In genomic region chr1:70221241-70222077, GRCh38 we compare ENCODE assay signal across 1 cellular context.
TF ChIP-seq lines count a peak whose summit lies in the region.

Gene SRSF11, plus strand, starts transcription at chr1:70221380. Its CDS starts 257 bp downstream, at chr1:70221637.

TF ChIP-seq in GM12878, 131 proteins besides CTCF, POLR2A, EP300 and RAD21 (continued from another document and continues in another):
- peak; percentile 80 for TF ChIP-seq NKRF (conservative IDR thresholded peaks at IDR 0.05)
- no peak for TF ChIP-seq ZNF592 (IDR thresholded peaks at IDR 0.05)
- no peak for TF ChIP-seq MYC (IDR thresholded peaks at IDR 0.05; ENCODE audit: insufficient read depth, insufficient read length, insufficient replicate concordance, low read length, severe bottlenecking)
- peak; percentile 38; the same call in 1 of the 2 replicates for TF ChIP-seq RBBP5 (conservative IDR thresholded peaks at IDR 0.05)
- 0 out of 2 replicates have a peak, but pooled peaks have one; percentile 32 for TF ChIP-seq REST (IDR thresholded peaks at IDR 0.05; ENCODE audit: low read depth, low read length)
- TF ChIP-seq ZBED1 (IDR thresholded peaks at IDR 0.05; ENCODE audit: borderline replicate concordance), result 0 out of 2 replicates have a peak, but pooled peaks have one; percentile 16
- TF ChIP-seq TCF12 (IDR thresholded peaks at IDR 0.05; ENCODE audit: low read depth, low read length), result no peak
- TF ChIP-seq CHD1 (IDR thresholded peaks at IDR 0.05; ENCODE audit: low read depth, low read length), result 0 out of 2 replicates have a peak, but pooled peaks have one; percentile 63
- TF ChIP-seq ZZZ3 (IDR thresholded peaks at IDR 0.05; ENCODE audit: control insufficient read depth, insufficient read length, low read depth), result no peak
- no peak for TF ChIP-seq HDAC2 (IDR thresholded peaks at IDR 0.05)
- no peak for TF ChIP-seq STAT1 (conservative IDR thresholded peaks at IDR 0.05)
- no peak for TF ChIP-seq YBX1 (IDR thresholded peaks at IDR 0.05)
- peak; percentile 33 for TF ChIP-seq SIX5 (IDR thresholded peaks at IDR 0.05; ENCODE audit: low read depth, low read length, severe bottlenecking)
- peak; percentile 34; the same call in 1 of the 2 replicates for TF ChIP-seq ATF3 (IDR thresholded peaks at IDR 0.05; ENCODE audit: borderline replicate concordance, extremely low read depth, low read depth, low read length)
- no peak for TF ChIP-seq SP1 (IDR thresholded peaks at IDR 0.05; ENCODE audit: low read depth, low read length)
- no peak for TF ChIP-seq RFX5 (IDR thresholded peaks at IDR 0.05; ENCODE audit: low read depth, low read length)
- peak; percentile 55 for TF ChIP-seq PML (IDR thresholded peaks at IDR 0.05; ENCODE audit: low read length)
- TF ChIP-seq CHD4 (IDR thresholded peaks at IDR 0.05), result no peak
- no peak for TF ChIP-seq E2F4 (IDR thresholded peaks at IDR 0.05; ENCODE audit: low read depth, low read length)
- 0 out of 2 replicates have a peak, but pooled peaks have one; percentile 48 for TF ChIP-seq WRNIP1 (IDR thresholded peaks at IDR 0.05; ENCODE audit: borderline replicate concordance, low read depth, low read length)
- no peak for TF ChIP-seq GABPA (IDR thresholded peaks at IDR 0.05; ENCODE audit: low read depth)
- no peak for TF ChIP-seq IRF4 (IDR thresholded peaks at IDR 0.05; ENCODE audit: low read depth, low read length)
- TF ChIP-seq CBFB (IDR thresholded peaks at IDR 0.05; ENCODE audit: low read depth), result peak; percentile 58
- no peak for TF ChIP-seq HSF1 (IDR thresholded peaks at IDR 0.05; ENCODE audit: low read depth, low read length)
- TF ChIP-seq JUND (IDR thresholded peaks at IDR 0.05; ENCODE audit: low read depth, low read length), result no peak
- no peak for TF ChIP-seq JUNB (IDR thresholded peaks at IDR 0.05)
- no peak for TF ChIP-seq KLF5 (IDR thresholded peaks at IDR 0.05; ENCODE audit: partially characterized antibody)
- no peak for TF ChIP-seq BRCA1 (IDR thresholded peaks at IDR 0.05; ENCODE audit: low read depth, low read length)
- peak; percentile 89 for TF ChIP-seq NRF1 (conservative IDR thresholded peaks at IDR 0.05; ENCODE audit: low read depth, low read length)
- TF ChIP-seq ZNF384 (IDR thresholded peaks at IDR 0.05; ENCODE audit: borderline replicate concordance, low read depth, low read length), result no peak
- no peak for TF ChIP-seq SPI1 (IDR thresholded peaks at IDR 0.05; ENCODE audit: borderline replicate concordance, insufficient read depth, low read depth, low read length)
- TF ChIP-seq PAX5 (IDR thresholded peaks at IDR 0.05; ENCODE audit: borderline replicate concordance, low read depth, low read length), result 0 out of 2 replicates have a peak, but pooled peaks have one; percentile 19
- TF ChIP-seq NFYA (IDR thresholded peaks at IDR 0.05; ENCODE audit: borderline replicate concordance, low read depth, low read length), result no peak
- TF ChIP-seq ASH2L (IDR thresholded peaks at IDR 0.05; ENCODE audit: borderline replicate concordance, low read depth), result 0 out of 2 replicates have a peak, but pooled peaks have one; percentile 63
- no peak for TF ChIP-seq SKIL (IDR thresholded peaks at IDR 0.05; ENCODE audit: low read depth, poor library complexity, severe bottlenecking)
- peak; percentile 29; the same call in 1 of the 2 replicates for TF ChIP-seq MAX (IDR thresholded peaks at IDR 0.05; ENCODE audit: low read depth, low read length)
- TF ChIP-seq SREBF2 (IDR thresholded peaks at IDR 0.05; ENCODE audit: low read length), result no peak
- TF ChIP-seq LARP7 (IDR thresholded peaks at IDR 0.05), result peak; percentile 84
- TF ChIP-seq CEBPZ (IDR thresholded peaks at IDR 0.05; ENCODE audit: low read depth, low read length), result no peak
- no peak for TF ChIP-seq ZNF24 (IDR thresholded peaks at IDR 0.05)
- TF ChIP-seq EED (IDR thresholded peaks at IDR 0.05; ENCODE audit: low read depth), result no peak
